ENCODE assay signal across 15 cellular contexts in the genomic region with DNA sequence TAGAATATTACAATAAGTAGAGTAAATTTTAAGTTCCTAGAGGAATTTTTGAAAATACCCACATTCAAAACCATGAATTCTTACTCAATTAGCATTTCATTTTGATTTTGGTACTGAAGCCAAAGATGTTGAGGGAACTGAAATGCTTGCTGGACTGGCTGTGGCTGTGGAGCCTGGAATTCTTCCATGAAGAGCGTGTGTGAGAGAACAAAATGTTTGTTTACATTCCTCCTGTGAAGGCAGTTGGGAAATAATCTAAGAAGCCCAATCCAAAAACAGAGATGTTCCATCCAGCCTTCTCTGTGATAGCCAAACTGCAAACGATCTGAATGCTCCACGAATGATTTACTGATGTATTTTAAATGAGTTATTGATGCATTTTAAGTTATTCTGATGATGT. TPM values are rescaled to one million over a fixed set of nuclear protein-coding genes. Genes with fewer than 3 reads are reported as not detected.
DNase-seq lines count a peak whose midpoint lies in the region; ATAC-seq, FAIRE-seq and TF ChIP-seq lines count a peak whose summit lies in the region.
"Had no signal": no experiment of that assay in that cellular context is flagged by ENCODE, and none has a peak within 500 bp of the region (broad histone marks: within the 10 kb centered on the region; RNA-seq: fewer than 3 reads in every experiment).

No MANE protein-coding gene starts in this region.

- TF ChIP-seq EP300 in ovary (IDR thresholded peaks at IDR 0.05) = peak; percentile 52

- TF ChIP-seq CTCF in AG04449 (IDR thresholded peaks at IDR 0.05; ENCODE audit: insufficient read depth, low read length, missing control alignments) (no peak), ovary (IDR thresholded peaks at IDR 0.05) (no peak)

- H3K4me1 ChIP-seq in ovary (ENCODE audit: insufficient read depth) = peaks cover 14% of the 10 kb centered on the region
- H3K4me1 ChIP-seq: A549 had no signal

- no peak for FAIRE-seq in GM12892 (lab: Jason Lieb, UNC)
- FAIRE-seq: A549, G401.6 had no signal

- intact Hi-C loops in ovary (cut with DNase I) = loop anchor here in 2 of 4 donors (5.0 to 10.0 kb wide), 3 partner anchors 62 to 120 kb away; no protein-coding TSS in a partner anchor

- ATAC-seq in GM21723 (IDR thresholded peaks at IDR 0.05; ENCODE audit: unreplicated experiment) = no peak
- ATAC-seq in HG03354 (IDR thresholded peaks at IDR 0.05; ENCODE audit: poor library complexity, severe bottlenecking, unreplicated experiment) = no peak
- ATAC-seq: A549 had no signal

- no peaks in the 10 kb centered on the region for H3K9me3 ChIP-seq in ovary
- H3K9me3 ChIP-seq: A549 had no signal

- H3K4me3 ChIP-seq in AG04449 (ENCODE audit: low read depth, low read length) (no peak overlapping the region), ovary (no peak overlapping the region)
- H3K4me3 ChIP-seq: A549 had no signal

- POLR2A ChIA-PET in AG04449 (lab: Yijun Ruan, JAX) = no interaction called here

- peak overlapping the region in 1 of 2 donors; percentile 73 for H3K27ac ChIP-seq in ovary
- H3K27ac ChIP-seq: A549 had no signal

- TF ChIP-seq POLR2A in ovary (IDR thresholded peaks at IDR 0.05) (no peak), GM12892 (IDR thresholded peaks at IDR 0.05; ENCODE audit: low read depth, low read length) (no peak)

- WGBS in ovary, 3 donors = 0 to 10% (median 2%) methylated on average over 3 of the region's 3 CpGs

- DNase-seq in AG04449 (ENCODE audit: low read depth, low spot score) = peak; percentile 19
- DNase-seq in amniotic epithelial cell (ENCODE audit: low read depth) = peak; percentile 28
- DNase-seq in globus pallidus (ENCODE audit: low spot score) = peak; percentile 18
- DNase-seq in ovary = peak; percentile 70 to 87 (median 81)
- no peak for DNase-seq in GM12892 (ENCODE audit: insufficient read length)
- DNase-seq in NCI-H1417 treated with DMSO at 0.1 percent for 48 hours (lab: John Stamatoyannopoulos, UW) = no peak
- DNase-seq: activated CD4-positive, alpha-beta T cell treated with anti-CD3 and anti-CD28 coated beads, Interleukin-2, amount 10 ng/mL, durations not matched to agents 7 days and 5 days; SIG-M5; stimulated activated CD4-positive, alpha-beta T cell treated with anti-CD3 and anti-CD28 coated beads, Interleukin-2, amount 100 ng/mL, for 48 hours had no signal

- CTCF ChIA-PET in AG04449 (lab: Yijun Ruan, JAX) = no interaction called here

- no peaks in the 10 kb centered on the region for H3K36me3 ChIP-seq in ovary

- no peaks in the 10 kb centered on the region for H3K27me3 ChIP-seq in ovary

RNA-seq across cellular contexts. Expression of gene ADH1B, which starts 3.8 kb away (rescaled TPM):
- total RNA-seq in ovary = 100 to 1,000 TPM in 6 of 7 donors, 10 to 100 TPM in 1; 67.5 to 415 (median 184) TPM
- 100 to 1,000 TPM; 201 to 254 TPM for polyA plus RNA-seq in ovary
- polyA plus RNA-seq in GM12892 (2012; ENCODE audit: missing spikeins) = not detected
- total RNA-seq: activated CD4-positive, alpha-beta T cell treated with anti-CD3 and anti-CD28 coated beads, Interleukin-2, amount 10 ng/mL, durations not matched to agents 7 days and 5 days; epithelial cell of proximal tubule; HT1080 had no signal
- polyA plus RNA-seq: A549 had no signal

RNA-seq across cellular contexts. Expression of gene ADH1C, which starts 27.6 kb away (rescaled TPM):
- total RNA-seq in ovary = 10 to 100 TPM in 1 of 7 donors, 1 to 10 TPM in 6; 1.5 to 21.6 (median 7.0) TPM
- polyA plus RNA-seq in ovary = 1 to 10 TPM; 4.9 to 8.6 TPM
- not detected for polyA plus RNA-seq in GM12892 (2012; ENCODE audit: missing spikeins)
- total RNA-seq: activated CD4-positive, alpha-beta T cell treated with anti-CD3 and anti-CD28 coated beads, Interleukin-2, amount 10 ng/mL, durations not matched to agents 7 days and 5 days; epithelial cell of proximal tubule; HT1080 had no signal
- polyA plus RNA-seq: A549 had no signal

RNA-seq across cellular contexts. Expression of gene ADH1A, which starts 34.2 kb away (rescaled TPM):
- total RNA-seq in ovary = 1 to 10 TPM in 2 of 7 donors, under 1 TPM in 4, not detected in 1; 0.17 to 2.4 (median 0.83) TPM
- polyA plus RNA-seq in ovary = under 1 TPM in 1 of 2 donors, not detected in 1; 0.15 TPM
- polyA plus RNA-seq in GM12892 (2012; ENCODE audit: missing spikeins) = not detected
- total RNA-seq: activated CD4-positive, alpha-beta T cell treated with anti-CD3 and anti-CD28 coated beads, Interleukin-2, amount 10 ng/mL, durations not matched to agents 7 days and 5 days; epithelial cell of proximal tubule; HT1080 had no signal
- polyA plus RNA-seq: A549 had no signal

Comparison
In these comparisons a context has a peak if more than half of its experiments do, and no peak if none do; other contexts are left out.
1. DNase-seq: peak in AG04449 (single experiment), amniotic epithelial cell (single experiment), globus pallidus (single experiment) and ovary (5 of 5); none in GM12892 (single experiment) and NCI-H1417 treated with DMSO at 0.1 percent for 48 hours (single experiment).